In the genomic region with DNA sequence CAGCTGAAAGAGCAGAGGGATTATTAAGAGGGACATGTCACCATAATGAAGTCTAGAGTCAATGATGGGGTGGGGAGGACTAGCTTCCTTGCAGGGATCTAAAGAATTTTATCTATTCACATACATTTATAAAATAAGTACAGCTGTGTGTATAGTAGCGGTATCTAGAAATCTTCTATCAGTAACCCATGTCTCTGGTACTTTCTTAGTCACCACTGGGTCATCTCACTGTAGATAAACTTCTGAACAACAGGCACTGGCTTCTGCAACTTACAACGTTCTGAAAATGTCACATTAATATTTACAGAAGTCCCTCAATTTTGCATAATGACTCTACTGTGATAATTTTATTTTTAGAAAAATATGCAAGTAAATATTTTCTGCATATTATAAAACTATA, we compare ENCODE assay signal across 28 cellular contexts.
"Had no signal": no experiment of that assay in that cellular context is flagged by ENCODE, and none has a peak within 500 bp of the region (broad histone marks: within the 10 kb centered on the region; RNA-seq: fewer than 3 reads in every experiment).

No MANE protein-coding gene starts in this region.

- DNase-seq: hypothalamus; immature natural killer cell; left colon; lower lobe of right lung; mammary epithelial cell; natural killer cell; nephron progenitor cell; occipital lobe; ovary; right cardiac atrium; stimulated activated CD4-positive, alpha-beta T cell treated with anti-CD3 and anti-CD28 coated beads, Interleukin-12 subunit alpha, Interleukin-12 subunit beta, amount 100 ng/mL, for 4 hours; stimulated activated CD4-positive, alpha-beta T cell treated with anti-CD3 and anti-CD28 coated beads, Interleukin-15, amount 100 ng/mL, for 24 hours; stimulated activated CD4-positive, alpha-beta T cell treated with anti-CD3 and anti-CD28 coated beads, Interleukin-2, amount 100 ng/mL, for 24 hours; stimulated activated CD4-positive, alpha-beta T cell treated with anti-CD3 and anti-CD28 coated beads, Interleukin-4, amount 100 ng/mL, for 1 hour; stimulated activated naive B cell treated with anti-CD40 and anti-IgM and Interleukin-4, amounts not matched to agents 10 μg/mL and 1 μg/mL and 100 μg/mL, for 72 hours; stimulated activated naive CD8-positive, alpha-beta T cell treated with anti-CD3 and anti-CD28 coated beads, Interleukin-15, Interleukin-2, amounts not matched to agents 100 U/mL and 50 U/mL, for 24 hours; stomach; testis; thyroid gland; transverse colon had no signal

- H3K4me3 Mint-ChIP-seq: immature natural killer cell; natural killer cell; nephron progenitor cell; neural progenitor cell; stimulated activated naive B cell treated with anti-CD40 and anti-IgM and Interleukin-4, amounts not matched to agents 10 μg/mL and 1 μg/mL and 100 μg/mL, for 72 hours had no signal

- H3K27ac Mint-ChIP-seq: immature natural killer cell; natural killer cell; nephron progenitor cell; progenitor cell of endocrine pancreas; stimulated activated naive B cell treated with anti-CD40 and anti-IgM and Interleukin-4, amounts not matched to agents 10 μg/mL and 1 μg/mL and 100 μg/mL, for 72 hours had no signal

- ATAC-seq: left colon; left lung; lower lobe of right lung; right cardiac atrium; sciatic nerve; stimulated activated naive B cell treated with anti-CD40 and anti-IgM and Interleukin-4, amounts not matched to agents 10 μg/mL and 1 μg/mL and 100 μg/mL, for 72 hours; stimulated activated naive CD8-positive, alpha-beta T cell treated with anti-CD3 and anti-CD28 coated beads, Interleukin-15, Interleukin-2, amounts not matched to agents 100 U/mL and 50 U/mL, for 24 hours had no signal

- H3K9me3 ChIP-seq: left lung, lower lobe of right lung, neutrophil, ovary, stomach, testis, thyroid gland, transverse colon, upper lobe of left lung, vagina had no signal

- H3K4me1 Mint-ChIP-seq: immature natural killer cell; natural killer cell; nephron progenitor cell; neural progenitor cell; stimulated activated naive B cell treated with anti-CD40 and anti-IgM and Interleukin-4, amounts not matched to agents 10 μg/mL and 1 μg/mL and 100 μg/mL, for 72 hours had no signal

- H3K36me3 ChIP-seq: left lung, lower lobe of right lung, neural progenitor cell, neutrophil, ovary, stomach, thyroid gland, transverse colon, upper lobe of left lung, vagina had no signal

- H3K27ac ChIP-seq: left lung, lower lobe of right lung, neural progenitor cell, neutrophil, ovary, skin epidermis, stomach, testis, thyroid gland, transverse colon, upper lobe of left lung, vagina had no signal

- H3K27me3 Mint-ChIP-seq: progenitor cell of endocrine pancreas; stimulated activated naive B cell treated with anti-CD40 and anti-IgM and Interleukin-4, amounts not matched to agents 10 μg/mL and 1 μg/mL and 100 μg/mL, for 72 hours had no signal

- H3K36me3 Mint-ChIP-seq: natural killer cell, neural progenitor cell had no signal

- H3K4me3 ChIP-seq: left lung, lower lobe of right lung, neural progenitor cell, ovary, skin epidermis, stomach, testis, thyroid gland, transverse colon, upper lobe of left lung, vagina had no signal

- H3K27me3 ChIP-seq: left lung, neural progenitor cell, neutrophil, ovary, stomach, testis, thyroid gland, transverse colon, upper lobe of left lung, vagina had no signal

- H3K9me3 Mint-ChIP-seq: immature natural killer cell; natural killer cell; nephron progenitor cell; neural progenitor cell; stimulated activated naive B cell treated with anti-CD40 and anti-IgM and Interleukin-4, amounts not matched to agents 10 μg/mL and 1 μg/mL and 100 μg/mL, for 72 hours had no signal
